In the genomic region with DNA sequence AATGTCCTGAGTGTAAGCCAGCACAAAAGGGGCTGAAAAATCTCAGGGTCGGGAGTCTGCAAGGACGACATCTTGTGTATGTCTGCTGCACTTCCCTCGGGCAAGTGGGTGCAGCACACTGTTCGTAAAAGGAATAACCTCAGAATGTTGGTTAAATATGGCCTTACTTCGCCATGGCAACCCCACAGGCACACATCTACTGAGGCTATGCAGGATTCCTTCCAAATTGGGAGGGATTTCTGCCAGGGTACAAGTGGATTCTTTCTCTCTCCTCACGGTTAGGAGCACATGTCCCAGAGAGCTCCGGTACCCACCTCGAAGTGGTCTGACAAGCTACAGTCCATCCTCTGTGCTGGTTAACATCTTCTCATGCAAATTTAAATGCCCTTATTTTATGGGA, we compare ENCODE assay signal across 26 cellular contexts.
DNase-seq lines count a peak whose midpoint lies in the region; ATAC-seq, FAIRE-seq and TF ChIP-seq lines count a peak whose summit lies in the region.
"Had no signal": no experiment of that assay in that cellular context is flagged by ENCODE, and none has a peak within 500 bp of the region (broad histone marks: within the 10 kb centered on the region; RNA-seq: fewer than 3 reads in every experiment).

No MANE protein-coding gene starts in this region.

- H3K27ac ChIP-seq in colonic mucosa: no peak overlapping the region
- no peak overlapping the region for H3K27ac ChIP-seq in upper lobe of left lung
- H3K27ac ChIP-seq: GM23248 had no signal

- WGBS in upper lobe of left lung, 2 donors: 47 to 74% methylated on average over 7 to 8 of the region's 8 CpGs

- no peaks in the 10 kb centered on the region for H3K9me3 ChIP-seq in colonic mucosa
- H3K9me3 ChIP-seq in upper lobe of left lung: no peaks in the 10 kb centered on the region
- H3K9me3 ChIP-seq: BE2C had no signal

- no peaks in the 10 kb centered on the region for H3K36me3 ChIP-seq in colonic mucosa
- H3K36me3 ChIP-seq in upper lobe of left lung: no peaks in the 10 kb centered on the region
- H3K36me3 ChIP-seq: BE2C had no signal

- intact Hi-C loops in colonic mucosa (cut with DNase I): no loop called here

- no peak for ATAC-seq in GM21723 (IDR thresholded peaks at IDR 0.05; ENCODE audit: unreplicated experiment)
- no peak for ATAC-seq in upper lobe of left lung (ENCODE audit: low FRiP score in 2 of 2)
- no peak for ATAC-seq in HG02884 (IDR thresholded peaks at IDR 0.05; ENCODE audit: unreplicated experiment)
- ATAC-seq: HCT116, HepG2 had no signal

- no peak overlapping the region for H3K4me3 ChIP-seq in colonic mucosa
- no peak overlapping the region for H3K4me3 ChIP-seq in upper lobe of left lung
- H3K4me3 ChIP-seq: GM23248 had no signal

- in situ Hi-C loops in G401 (cut with HindIII; ENCODE audit: low sequenced_read_pairs): no loop called here

- H3K4me1 ChIP-seq in colonic mucosa (no peaks in the 10 kb centered on the region), upper lobe of left lung (no peaks in the 10 kb centered on the region)

- TF ChIP-seq EP300 in upper lobe of left lung (IDR thresholded peaks at IDR 0.05): no peak

- TF ChIP-seq POLR2A in upper lobe of left lung (IDR thresholded peaks at IDR 0.05): no peak

- no peak for TF ChIP-seq CTCF in colonic mucosa (IDR thresholded peaks at IDR 0.05)
- no peak for TF ChIP-seq CTCF in upper lobe of left lung (IDR thresholded peaks at IDR 0.05)

- no peak overlapping the region for H3K9ac ChIP-seq in colonic mucosa (ENCODE audit: low read depth in 2 of 2, low read length in 2 of 2)
- H3K9ac ChIP-seq: GM23248 had no signal

- no peaks in the 10 kb centered on the region for H3K27me3 ChIP-seq in colonic mucosa
- no peaks in the 10 kb centered on the region for H3K27me3 ChIP-seq in upper lobe of left lung
- H3K27me3 ChIP-seq: BE2C had no signal

- DNase-seq in G401 (ENCODE audit: low spot score): peak; percentile 63
- peak; percentile 11 for DNase-seq in NCI-H446 treated with DMSO at 0.1 percent for 48 hours (lab: John Stamatoyannopoulos, UW)
- DNase-seq in colonic mucosa: peak; percentile 3
- peak; percentile 44 for DNase-seq in islet precursor cell
- no peak for DNase-seq in frontal cortex (ENCODE audit: low spot score in 2 of 2)
- DNase-seq in upper lobe of left lung: no peak
- DNase-seq: 8988T; BE2C; CD4-positive, CD25-positive, alpha-beta regulatory T cell; CD8-positive, alpha-beta memory T cell; COR-L47; DMS 273 treated with DMSO at 0.1 percent for 48 hours; DMS53; DND-41; EL; GM23248; H7; HFFc6; KBM-7 had no signal

- no peak for FAIRE-seq in frontal cortex (lab: Jason Lieb, UNC)
- FAIRE-seq: G401.6, GM12892, GM18507, HepG2 had no signal

Comparison
In these comparisons a context has a peak if more than half of its experiments do, and no peak if none do; other contexts are left out.
1. DNase-seq: peak in G401 (single experiment), NCI-H446 treated with DMSO at 0.1 percent for 48 hours (single experiment), colonic mucosa (single experiment) and islet precursor cell (single experiment); none in frontal cortex (0 of 2) and upper lobe of left lung (0 of 2).